Comparison of ENCODE assay signal across 15 cellular contexts in the genomic region with DNA sequence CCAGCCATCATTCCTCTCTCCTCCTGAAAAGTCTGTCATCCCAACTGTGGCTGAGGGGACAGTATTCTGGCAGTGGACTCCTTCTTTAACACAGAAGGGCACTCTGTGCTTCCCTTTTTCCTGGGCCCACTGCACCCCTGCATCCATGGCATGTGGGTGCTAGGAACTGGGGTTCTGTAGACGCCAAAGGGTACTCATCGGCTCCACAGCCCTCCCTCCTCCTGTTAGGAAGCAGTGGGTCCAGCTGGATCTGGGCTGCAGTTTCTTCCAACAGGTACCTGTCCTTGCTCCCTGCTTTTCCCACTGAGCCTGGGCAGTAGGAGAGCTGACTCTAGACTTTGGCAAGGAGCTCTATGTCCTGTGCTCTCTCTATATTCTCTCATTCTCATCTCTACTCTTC.
"Had no signal": no experiment of that assay in that cellular context is flagged by ENCODE, and none has a peak within 500 bp of the region (broad histone marks: within the 10 kb centered on the region; RNA-seq: fewer than 3 reads in every experiment).

No MANE protein-coding gene starts in this region.

- H3K27me3 Mint-ChIP-seq: activated CD4-positive, alpha-beta memory T cell treated with anti-CD3 and anti-CD28 coated beads, Interleukin-2, amount 10 ng/mL, durations not matched to agents 7 days and 5 days; activated CD8-positive, alpha-beta memory T cell treated with anti-CD3 and anti-CD28 coated beads, Interleukin-2, amount 10 ng/mL, durations not matched to agents 7 days and 5 days had no signal

- H3K9me3 ChIP-seq: gastrocnemius medialis, heart left ventricle, pancreas, sigmoid colon, thyroid gland had no signal

- H3K27ac ChIP-seq: gastrocnemius medialis, heart left ventricle, pancreas, sigmoid colon, thyroid gland, WERI-Rb-1 had no signal

- H3K36me3 Mint-ChIP-seq: activated CD8-positive, alpha-beta memory T cell treated with anti-CD3 and anti-CD28 coated beads, Interleukin-2, amount 10 ng/mL, durations not matched to agents 7 days and 5 days; memory B cell; stimulated activated memory B cell treated with anti-CD40 and anti-IgM and Interleukin-4, amounts not matched to agents 10 μg/mL and 1 μg/mL and 100 μg/mL, for 72 hours had no signal

- H3K36me3 ChIP-seq: gastrocnemius medialis, heart left ventricle, pancreas, sigmoid colon, WERI-Rb-1 had no signal

- H3K4me3 Mint-ChIP-seq: activated CD4-positive, alpha-beta memory T cell treated with anti-CD3 and anti-CD28 coated beads, Interleukin-2, amount 10 ng/mL, durations not matched to agents 7 days and 5 days; activated CD8-positive, alpha-beta memory T cell treated with anti-CD3 and anti-CD28 coated beads, Interleukin-2, amount 10 ng/mL, durations not matched to agents 7 days and 5 days; memory B cell; stimulated activated memory B cell treated with anti-CD40 and anti-IgM and Interleukin-4, amounts not matched to agents 10 μg/mL and 1 μg/mL and 100 μg/mL, for 72 hours had no signal

- H3K4me1 Mint-ChIP-seq: memory B cell had no signal

- DNase-seq: activated CD4-positive, alpha-beta memory T cell treated with anti-CD3 and anti-CD28 coated beads, Interleukin-2, amount 10 ng/mL, durations not matched to agents 7 days and 5 days; activated CD4-positive, alpha-beta T cell treated with anti-CD3 and anti-CD28 coated beads for 48 hours; activated CD8-positive, alpha-beta memory T cell treated with anti-CD3 and anti-CD28 coated beads, Interleukin-2, amount 10 ng/mL, durations not matched to agents 7 days and 5 days; effector CD4-positive, alpha-beta T cell; gastrocnemius medialis; heart left ventricle; left ventricle myocardium superior; sigmoid colon; stimulated activated CD4-positive, alpha-beta T cell treated with anti-CD3 and anti-CD28 coated beads, Interleukin-4, amount 100 ng/mL, for 4 hours; T-helper 2 cell; thyroid gland; WERI-Rb-1 had no signal

- H3K27ac Mint-ChIP-seq: activated CD4-positive, alpha-beta memory T cell treated with anti-CD3 and anti-CD28 coated beads, Interleukin-2, amount 10 ng/mL, durations not matched to agents 7 days and 5 days; activated CD8-positive, alpha-beta memory T cell treated with anti-CD3 and anti-CD28 coated beads, Interleukin-2, amount 10 ng/mL, durations not matched to agents 7 days and 5 days; memory B cell; stimulated activated memory B cell treated with anti-CD40 and anti-IgM and Interleukin-4, amounts not matched to agents 10 μg/mL and 1 μg/mL and 100 μg/mL, for 72 hours had no signal

- H3K9me3 Mint-ChIP-seq: activated CD4-positive, alpha-beta memory T cell treated with anti-CD3 and anti-CD28 coated beads, Interleukin-2, amount 10 ng/mL, durations not matched to agents 7 days and 5 days; memory B cell; stimulated activated memory B cell treated with anti-CD40 and anti-IgM and Interleukin-4, amounts not matched to agents 10 μg/mL and 1 μg/mL and 100 μg/mL, for 72 hours had no signal

- ATAC-seq: activated CD8-positive, alpha-beta memory T cell treated with anti-CD3 and anti-CD28 coated beads, Interleukin-2, amount 10 ng/mL, durations not matched to agents 7 days and 5 days; gastrocnemius medialis; heart left ventricle; left ventricle myocardium superior; pancreas; stimulated activated memory B cell treated with anti-CD40 and anti-IgM and Interleukin-4, amounts not matched to agents 10 μg/mL and 1 μg/mL and 100 μg/mL, for 72 hours had no signal
